Comparison of ENCODE assay signal across 1 cellular context in the genomic region with DNA sequence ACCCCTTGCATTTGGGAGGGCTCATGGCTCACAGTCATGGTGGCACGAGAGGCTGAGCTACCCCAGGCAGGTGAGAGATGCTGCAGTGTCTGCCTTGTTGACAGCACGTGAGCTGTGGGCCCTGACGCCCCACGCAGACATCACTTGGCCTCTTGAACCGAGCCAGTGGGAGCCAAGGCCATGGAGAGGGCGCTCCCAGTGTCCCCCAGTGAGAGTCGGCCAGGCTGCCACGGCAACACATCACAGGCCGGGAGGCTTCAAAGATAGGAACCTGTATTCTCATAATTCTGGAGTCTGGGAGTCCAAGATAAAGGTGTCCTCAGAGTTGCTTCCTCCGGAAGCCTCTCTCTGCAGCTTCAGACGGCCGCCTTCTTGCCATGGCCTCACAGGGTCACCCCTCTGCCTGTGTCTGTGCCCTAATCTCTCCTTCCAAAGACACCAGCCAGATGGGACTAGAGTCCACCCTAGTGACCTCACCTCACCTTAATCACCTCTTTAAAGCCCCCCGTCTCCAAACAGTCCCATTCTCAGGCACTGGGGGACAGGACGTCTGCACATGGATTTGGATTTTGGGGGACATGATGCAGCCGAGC.
TF ChIP-seq lines count a peak whose summit lies in the region.

No MANE protein-coding gene starts in this region.

TF ChIP-seq in K562, 482 proteins besides CTCF, POLR2A, EP300 and RAD21 (continued from another document and continues in another):
- TF ChIP-seq NR2C1 (IDR thresholded peaks at IDR 0.05) (no peak; the same call in none of the 2 replicates), NR2C1 (tag; IDR thresholded peaks at IDR 0.05) (peak; percentile 42; the same call in 1 of the 2 replicates), ETV5 (CRISPR knock-in tag; IDR thresholded peaks at IDR 0.05; ENCODE audit: low read depth) (peak; percentile 96), SRSF1 (IDR thresholded peaks at IDR 0.05; ENCODE audit: low read depth, low read length) (no peak), MBD2 (IDR thresholded peaks at IDR 0.05; ENCODE audit: borderline replicate concordance, low read depth) (peak; percentile 59), NFIC (IDR thresholded peaks at IDR 0.05) (peak; percentile 85), ELF2 (CRISPR knock-in tag; IDR thresholded peaks at IDR 0.05) (0 out of 2 replicates have a peak, but pooled peaks have one; percentile 14), CTBP1 (IDR thresholded peaks at IDR 0.05; ENCODE audit: borderline replicate concordance) (peak; percentile 93), DPF2 (IDR thresholded peaks at IDR 0.05) (peak; percentile 93), CC2D1A (IDR thresholded peaks at IDR 0.05) (peak; percentile 85), EP400 (IDR thresholded peaks at IDR 0.05) (peak; percentile 39; the same call in 1 of the 2 replicates), ZNF197 (CRISPR knock-in tag; IDR thresholded peaks at IDR 0.05; ENCODE audit: low read depth) (no peak), U2AF2 (optimal IDR thresholded peaks at IDR 0.05; ENCODE audit: low read depth, low read length) (no peak), TAF7 (tag; IDR thresholded peaks at IDR 0.05) (0 out of 2 replicates have a peak, but pooled peaks have one; percentile 30), MCM5 (IDR thresholded peaks at IDR 0.05; ENCODE audit: low read depth) (no peak), HIVEP1 (CRISPR knock-in tag; IDR thresholded peaks at IDR 0.05) (no peak), YY1 (IDR thresholded peaks at IDR 0.05; ENCODE audit: borderline replicate concordance in 1 of 3, control insufficient read depth in 1 of 3, extremely low read depth in 1 of 3, insufficient read depth in 3 of 3, insufficient read length in 1 of 3, insufficient replicate concordance in 2 of 3, low read depth in 1 of 3, low read length in 2 of 3) (peak in 1 of 3 experiments; percentile 64), MAZ (CRISPR knock-in tag; conservative IDR thresholded peaks at IDR 0.05 in 1 of 2, IDR thresholded peaks at IDR 0.05 in 1 of 2) (peak in 1 of 2 experiments; percentile 35; a peak in 2 of 4 replicates), JUN (IDR thresholded peaks at IDR 0.05; ENCODE audit: borderline replicate concordance, low read depth, low read length) (peak; percentile 28; the same call in 1 of the 2 replicates), JUN (CRISPR knock-in tag; IDR thresholded peaks at IDR 0.05; ENCODE audit: borderline replicate concordance) (no peak), ZNF77 (CRISPR knock-in tag; IDR thresholded peaks at IDR 0.05) (no peak), MEIS2 (IDR thresholded peaks at IDR 0.05; ENCODE audit: partially characterized antibody) (peak; percentile 60)
- TF ChIP-seq, protein P1, sequence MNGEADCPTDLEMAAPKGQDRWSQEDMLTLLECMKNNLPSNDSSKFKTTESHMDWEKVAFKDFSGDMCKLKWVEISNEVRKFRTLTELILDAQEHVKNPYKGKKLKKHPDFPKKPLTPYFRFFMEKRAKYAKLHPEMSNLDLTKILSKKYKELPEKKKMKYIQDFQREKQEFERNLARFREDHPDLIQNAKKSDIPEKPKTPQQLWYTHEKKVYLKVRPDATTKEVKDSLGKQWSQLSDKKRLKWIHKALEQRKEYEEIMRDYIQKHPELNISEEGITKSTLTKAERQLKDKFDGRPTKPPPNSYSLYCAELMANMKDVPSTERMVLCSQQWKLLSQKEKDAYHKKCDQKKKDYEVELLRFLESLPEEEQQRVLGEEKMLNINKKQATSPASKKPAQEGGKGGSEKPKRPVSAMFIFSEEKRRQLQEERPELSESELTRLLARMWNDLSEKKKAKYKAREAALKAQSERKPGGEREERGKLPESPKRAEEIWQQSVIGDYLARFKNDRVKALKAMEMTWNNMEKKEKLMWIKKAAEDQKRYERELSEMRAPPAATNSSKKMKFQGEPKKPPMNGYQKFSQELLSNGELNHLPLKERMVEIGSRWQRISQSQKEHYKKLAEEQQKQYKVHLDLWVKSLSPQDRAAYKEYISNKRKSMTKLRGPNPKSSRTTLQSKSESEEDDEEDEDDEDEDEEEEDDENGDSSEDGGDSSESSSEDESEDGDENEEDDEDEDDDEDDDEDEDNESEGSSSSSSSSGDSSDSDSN (IDR thresholded peaks at IDR 0.05; ENCODE audit: borderline replicate concordance in 1 of 2, low read depth in 2 of 2, low read length in 2 of 2): peak in 1 of 2 experiments; percentile 61; a peak in 1 of 4 replicates
- TF ChIP-seq, protein P2, sequence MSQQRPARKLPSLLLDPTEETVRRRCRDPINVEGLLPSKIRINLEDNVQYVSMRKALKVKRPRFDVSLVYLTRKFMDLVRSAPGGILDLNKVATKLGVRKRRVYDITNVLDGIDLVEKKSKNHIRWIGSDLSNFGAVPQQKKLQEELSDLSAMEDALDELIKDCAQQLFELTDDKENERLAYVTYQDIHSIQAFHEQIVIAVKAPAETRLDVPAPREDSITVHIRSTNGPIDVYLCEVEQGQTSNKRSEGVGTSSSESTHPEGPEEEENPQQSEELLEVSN (IDR thresholded peaks at IDR 0.05; ENCODE audit: borderline replicate concordance in 1 of 2, extremely low read depth in 1 of 2, insufficient read depth in 1 of 2, insufficient read length in 1 of 2, low read depth in 1 of 2, low read length in 1 of 2, poor library complexity in 1 of 2, severe bottlenecking in 1 of 2): peak; percentile 71 to 82
- TF ChIP-seq, protein P3, sequence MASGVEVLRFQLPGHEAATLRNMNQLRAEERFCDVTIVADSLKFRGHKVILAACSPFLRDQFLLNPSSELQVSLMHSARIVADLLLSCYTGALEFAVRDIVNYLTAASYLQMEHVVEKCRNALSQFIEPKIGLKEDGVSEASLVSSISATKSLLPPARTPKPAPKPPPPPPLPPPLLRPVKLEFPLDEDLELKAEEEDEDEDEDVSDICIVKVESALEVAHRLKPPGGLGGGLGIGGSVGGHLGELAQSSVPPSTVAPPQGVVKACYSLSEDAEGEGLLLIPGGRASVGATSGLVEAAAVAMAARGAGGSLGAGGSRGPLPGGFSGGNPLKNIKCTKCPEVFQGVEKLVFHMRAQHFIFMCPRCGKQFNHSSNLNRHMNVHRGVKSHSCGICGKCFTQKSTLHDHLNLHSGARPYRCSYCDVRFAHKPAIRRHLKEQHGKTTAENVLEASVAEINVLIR (CRISPR knock-in tag; IDR thresholded peaks at IDR 0.05): no peak
- TF ChIP-seq, protein P4, sequence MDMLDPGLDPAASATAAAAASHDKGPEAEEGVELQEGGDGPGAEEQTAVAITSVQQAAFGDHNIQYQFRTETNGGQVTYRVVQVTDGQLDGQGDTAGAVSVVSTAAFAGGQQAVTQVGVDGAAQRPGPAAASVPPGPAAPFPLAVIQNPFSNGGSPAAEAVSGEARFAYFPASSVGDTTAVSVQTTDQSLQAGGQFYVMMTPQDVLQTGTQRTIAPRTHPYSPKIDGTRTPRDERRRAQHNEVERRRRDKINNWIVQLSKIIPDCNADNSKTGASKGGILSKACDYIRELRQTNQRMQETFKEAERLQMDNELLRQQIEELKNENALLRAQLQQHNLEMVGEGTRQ (CRISPR knock-in tag; IDR thresholded peaks at IDR 0.05): peak; percentile 65
- TF ChIP-seq, protein P5, sequence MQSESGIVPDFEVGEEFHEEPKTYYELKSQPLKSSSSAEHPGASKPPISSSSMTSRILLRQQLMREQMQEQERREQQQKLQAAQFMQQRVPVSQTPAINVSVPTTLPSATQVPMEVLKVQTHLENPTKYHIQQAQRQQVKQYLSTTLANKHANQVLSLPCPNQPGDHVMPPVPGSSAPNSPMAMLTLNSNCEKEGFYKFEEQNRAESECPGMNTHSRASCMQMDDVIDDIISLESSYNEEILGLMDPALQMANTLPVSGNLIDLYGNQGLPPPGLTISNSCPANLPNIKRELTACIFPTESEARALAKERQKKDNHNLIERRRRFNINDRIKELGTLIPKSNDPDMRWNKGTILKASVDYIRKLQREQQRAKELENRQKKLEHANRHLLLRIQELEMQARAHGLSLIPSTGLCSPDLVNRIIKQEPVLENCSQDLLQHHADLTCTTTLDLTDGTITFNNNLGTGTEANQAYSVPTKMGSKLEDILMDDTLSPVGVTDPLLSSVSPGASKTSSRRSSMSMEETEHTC (IDR thresholded peaks at IDR 0.05): peak; percentile 69
- TF ChIP-seq, protein P6, sequence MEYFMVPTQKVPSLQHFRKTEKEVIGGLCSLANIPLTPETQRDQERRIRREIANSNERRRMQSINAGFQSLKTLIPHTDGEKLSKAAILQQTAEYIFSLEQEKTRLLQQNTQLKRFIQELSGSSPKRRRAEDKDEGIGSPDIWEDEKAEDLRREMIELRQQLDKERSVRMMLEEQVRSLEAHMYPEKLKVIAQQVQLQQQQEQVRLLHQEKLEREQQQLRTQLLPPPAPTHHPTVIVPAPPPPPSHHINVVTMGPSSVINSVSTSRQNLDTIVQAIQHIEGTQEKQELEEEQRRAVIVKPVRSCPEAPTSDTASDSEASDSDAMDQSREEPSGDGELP (CRISPR knock-in tag; IDR thresholded peaks at IDR 0.05; ENCODE audit: borderline replicate concordance): peak; percentile 51; the same call in 1 of the 2 replicates
- TF ChIP-seq, protein P7, sequence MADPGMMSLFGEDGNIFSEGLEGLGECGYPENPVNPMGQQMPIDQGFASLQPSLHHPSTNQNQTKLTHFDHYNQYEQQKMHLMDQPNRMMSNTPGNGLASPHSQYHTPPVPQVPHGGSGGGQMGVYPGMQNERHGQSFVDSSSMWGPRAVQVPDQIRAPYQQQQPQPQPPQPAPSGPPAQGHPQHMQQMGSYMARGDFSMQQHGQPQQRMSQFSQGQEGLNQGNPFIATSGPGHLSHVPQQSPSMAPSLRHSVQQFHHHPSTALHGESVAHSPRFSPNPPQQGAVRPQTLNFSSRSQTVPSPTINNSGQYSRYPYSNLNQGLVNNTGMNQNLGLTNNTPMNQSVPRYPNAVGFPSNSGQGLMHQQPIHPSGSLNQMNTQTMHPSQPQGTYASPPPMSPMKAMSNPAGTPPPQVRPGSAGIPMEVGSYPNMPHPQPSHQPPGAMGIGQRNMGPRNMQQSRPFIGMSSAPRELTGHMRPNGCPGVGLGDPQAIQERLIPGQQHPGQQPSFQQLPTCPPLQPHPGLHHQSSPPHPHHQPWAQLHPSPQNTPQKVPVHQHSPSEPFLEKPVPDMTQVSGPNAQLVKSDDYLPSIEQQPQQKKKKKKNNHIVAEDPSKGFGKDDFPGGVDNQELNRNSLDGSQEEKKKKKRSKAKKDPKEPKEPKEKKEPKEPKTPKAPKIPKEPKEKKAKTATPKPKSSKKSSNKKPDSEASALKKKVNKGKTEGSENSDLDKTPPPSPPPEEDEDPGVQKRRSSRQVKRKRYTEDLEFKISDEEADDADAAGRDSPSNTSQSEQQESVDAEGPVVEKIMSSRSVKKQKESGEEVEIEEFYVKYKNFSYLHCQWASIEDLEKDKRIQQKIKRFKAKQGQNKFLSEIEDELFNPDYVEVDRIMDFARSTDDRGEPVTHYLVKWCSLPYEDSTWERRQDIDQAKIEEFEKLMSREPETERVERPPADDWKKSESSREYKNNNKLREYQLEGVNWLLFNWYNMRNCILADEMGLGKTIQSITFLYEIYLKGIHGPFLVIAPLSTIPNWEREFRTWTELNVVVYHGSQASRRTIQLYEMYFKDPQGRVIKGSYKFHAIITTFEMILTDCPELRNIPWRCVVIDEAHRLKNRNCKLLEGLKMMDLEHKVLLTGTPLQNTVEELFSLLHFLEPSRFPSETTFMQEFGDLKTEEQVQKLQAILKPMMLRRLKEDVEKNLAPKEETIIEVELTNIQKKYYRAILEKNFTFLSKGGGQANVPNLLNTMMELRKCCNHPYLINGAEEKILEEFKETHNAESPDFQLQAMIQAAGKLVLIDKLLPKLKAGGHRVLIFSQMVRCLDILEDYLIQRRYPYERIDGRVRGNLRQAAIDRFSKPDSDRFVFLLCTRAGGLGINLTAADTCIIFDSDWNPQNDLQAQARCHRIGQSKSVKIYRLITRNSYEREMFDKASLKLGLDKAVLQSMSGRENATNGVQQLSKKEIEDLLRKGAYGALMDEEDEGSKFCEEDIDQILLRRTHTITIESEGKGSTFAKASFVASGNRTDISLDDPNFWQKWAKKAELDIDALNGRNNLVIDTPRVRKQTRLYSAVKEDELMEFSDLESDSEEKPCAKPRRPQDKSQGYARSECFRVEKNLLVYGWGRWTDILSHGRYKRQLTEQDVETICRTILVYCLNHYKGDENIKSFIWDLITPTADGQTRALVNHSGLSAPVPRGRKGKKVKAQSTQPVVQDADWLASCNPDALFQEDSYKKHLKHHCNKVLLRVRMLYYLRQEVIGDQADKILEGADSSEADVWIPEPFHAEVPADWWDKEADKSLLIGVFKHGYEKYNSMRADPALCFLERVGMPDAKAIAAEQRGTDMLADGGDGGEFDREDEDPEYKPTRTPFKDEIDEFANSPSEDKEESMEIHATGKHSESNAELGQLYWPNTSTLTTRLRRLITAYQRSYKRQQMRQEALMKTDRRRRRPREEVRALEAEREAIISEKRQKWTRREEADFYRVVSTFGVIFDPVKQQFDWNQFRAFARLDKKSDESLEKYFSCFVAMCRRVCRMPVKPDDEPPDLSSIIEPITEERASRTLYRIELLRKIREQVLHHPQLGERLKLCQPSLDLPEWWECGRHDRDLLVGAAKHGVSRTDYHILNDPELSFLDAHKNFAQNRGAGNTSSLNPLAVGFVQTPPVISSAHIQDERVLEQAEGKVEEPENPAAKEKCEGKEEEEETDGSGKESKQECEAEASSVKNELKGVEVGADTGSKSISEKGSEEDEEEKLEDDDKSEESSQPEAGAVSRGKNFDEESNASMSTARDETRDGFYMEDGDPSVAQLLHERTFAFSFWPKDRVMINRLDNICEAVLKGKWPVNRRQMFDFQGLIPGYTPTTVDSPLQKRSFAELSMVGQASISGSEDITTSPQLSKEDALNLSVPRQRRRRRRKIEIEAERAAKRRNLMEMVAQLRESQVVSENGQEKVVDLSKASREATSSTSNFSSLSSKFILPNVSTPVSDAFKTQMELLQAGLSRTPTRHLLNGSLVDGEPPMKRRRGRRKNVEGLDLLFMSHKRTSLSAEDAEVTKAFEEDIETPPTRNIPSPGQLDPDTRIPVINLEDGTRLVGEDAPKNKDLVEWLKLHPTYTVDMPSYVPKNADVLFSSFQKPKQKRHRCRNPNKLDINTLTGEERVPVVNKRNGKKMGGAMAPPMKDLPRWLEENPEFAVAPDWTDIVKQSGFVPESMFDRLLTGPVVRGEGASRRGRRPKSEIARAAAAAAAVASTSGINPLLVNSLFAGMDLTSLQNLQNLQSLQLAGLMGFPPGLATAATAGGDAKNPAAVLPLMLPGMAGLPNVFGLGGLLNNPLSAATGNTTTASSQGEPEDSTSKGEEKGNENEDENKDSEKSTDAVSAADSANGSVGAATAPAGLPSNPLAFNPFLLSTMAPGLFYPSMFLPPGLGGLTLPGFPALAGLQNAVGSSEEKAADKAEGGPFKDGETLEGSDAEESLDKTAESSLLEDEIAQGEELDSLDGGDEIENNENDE (IDR thresholded peaks at IDR 0.05; ENCODE audit: low read depth, low read length): no peak
- TF ChIP-seq, protein P8, sequence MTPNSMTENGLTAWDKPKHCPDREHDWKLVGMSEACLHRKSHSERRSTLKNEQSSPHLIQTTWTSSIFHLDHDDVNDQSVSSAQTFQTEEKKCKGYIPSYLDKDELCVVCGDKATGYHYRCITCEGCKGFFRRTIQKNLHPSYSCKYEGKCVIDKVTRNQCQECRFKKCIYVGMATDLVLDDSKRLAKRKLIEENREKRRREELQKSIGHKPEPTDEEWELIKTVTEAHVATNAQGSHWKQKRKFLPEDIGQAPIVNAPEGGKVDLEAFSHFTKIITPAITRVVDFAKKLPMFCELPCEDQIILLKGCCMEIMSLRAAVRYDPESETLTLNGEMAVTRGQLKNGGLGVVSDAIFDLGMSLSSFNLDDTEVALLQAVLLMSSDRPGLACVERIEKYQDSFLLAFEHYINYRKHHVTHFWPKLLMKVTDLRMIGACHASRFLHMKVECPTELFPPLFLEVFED (CRISPR knock-in tag; conservative IDR thresholded peaks at IDR 0.05): no peak
- TF ChIP-seq, protein P9, sequence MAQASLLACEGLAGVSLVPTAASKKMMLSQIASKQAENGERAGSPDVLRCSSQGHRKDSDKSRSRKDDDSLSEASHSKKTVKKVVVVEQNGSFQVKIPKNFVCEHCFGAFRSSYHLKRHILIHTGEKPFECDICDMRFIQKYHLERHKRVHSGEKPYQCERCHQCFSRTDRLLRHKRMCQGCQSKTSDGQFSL (CRISPR knock-in tag; IDR thresholded peaks at IDR 0.05): peak; percentile 50; the same call in 1 of the 2 replicates
- TF ChIP-seq, protein P9 (tag; IDR thresholded peaks at IDR 0.05): no peak
